In the genomic region with DNA sequence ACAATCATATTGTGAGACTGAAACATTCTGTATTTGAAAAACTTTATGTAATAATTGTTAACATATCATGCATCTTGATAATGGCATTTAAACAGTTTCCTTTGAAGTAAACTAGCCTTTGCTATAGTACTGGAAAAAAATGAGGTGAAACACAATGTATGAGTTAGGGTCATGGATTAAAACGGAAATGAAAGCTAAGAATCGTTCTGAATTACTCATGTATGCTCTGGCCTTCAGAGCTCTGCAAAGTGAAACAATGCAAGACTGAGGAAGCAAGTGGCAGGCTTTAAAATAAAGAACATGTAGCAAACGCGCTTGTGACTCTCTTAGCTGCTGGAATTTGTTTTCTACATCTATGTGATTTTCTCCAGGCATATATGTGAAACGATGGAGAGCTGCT, we compare ENCODE assay signal across 14 cellular contexts.
DNase-seq lines count a peak whose midpoint lies in the region; ATAC-seq and TF ChIP-seq lines count a peak whose summit lies in the region.
"Had no signal": no experiment of that assay in that cellular context is flagged by ENCODE, and none has a peak within 500 bp of the region (broad histone marks: within the 10 kb centered on the region; RNA-seq: fewer than 3 reads in every experiment).

No MANE protein-coding gene starts in this region.

- DNase-seq in Daoy (ENCODE audit: low read depth) (peak; percentile 7), KG1 (lab: John Stamatoyannopoulos, UW) (peak; percentile 29), astrocyte of the cerebellum (ENCODE audit: low read depth) (peak; percentile 1), medulla oblongata (ENCODE audit: extremely low spot score) (peak; percentile 4), NCI-H82 (lab: John Stamatoyannopoulos, UW) (no peak), hippocampal formation (lab: John Stamatoyannopoulos, UW) (no peak), Right ventricle myocardium superior (no peak)
- DNase-seq: cortex of kidney; heart left ventricle; left ventricle myocardium inferior; NCI-H1092 treated with DMSO at 0.1 percent for 48 hours; NK-92 treated with Interleukin-12 subunit alpha and Interleukin-12 subunit beta, amount 100 ng/mL, for 24 hours; stimulated activated naive CD8-positive, alpha-beta T cell treated with anti-CD3 and anti-CD28 coated beads, Interleukin-15, amount 100 ng/mL, for 72 hours had no signal

- in situ Hi-C loops in astrocyte of the cerebellum (cut with HindIII; ENCODE audit: low sequenced_read_pairs) = no loop called here

- ATAC-seq in Right ventricle myocardium superior (ENCODE audit: poor library complexity) (no peak), HG02623 (IDR thresholded peaks at IDR 0.05; ENCODE audit: unreplicated experiment) (no peak)
- ATAC-seq: heart left ventricle; stimulated activated naive CD8-positive, alpha-beta T cell treated with anti-CD3 and anti-CD28 coated beads, Interleukin-15, amount 100 ng/mL, for 72 hours had no signal

- intact Hi-C loops in Right ventricle myocardium superior (cut with DNase I) = no loop called here

- H3K4me3 ChIP-seq in astrocyte of the cerebellum (ENCODE audit: low read depth, low read length) = no peak overlapping the region
- H3K4me3 ChIP-seq: heart left ventricle, left ventricle myocardium inferior had no signal

- no peak for TF ChIP-seq CTCF in astrocyte of the cerebellum (IDR thresholded peaks at IDR 0.05; ENCODE audit: low read depth, low read length, missing control alignments)

Comparison
In these comparisons a context has a peak if more than half of its experiments do, and no peak if none do; other contexts are left out.
1. DNase-seq: peak in Daoy (single experiment), KG1 (single experiment), astrocyte of the cerebellum (single experiment) and medulla oblongata (single experiment); none in NCI-H82 (single experiment), hippocampal formation (0 of 2) and Right ventricle myocardium superior (single experiment).